ENCODE assay signal across 8 cellular contexts in the genomic region with DNA sequence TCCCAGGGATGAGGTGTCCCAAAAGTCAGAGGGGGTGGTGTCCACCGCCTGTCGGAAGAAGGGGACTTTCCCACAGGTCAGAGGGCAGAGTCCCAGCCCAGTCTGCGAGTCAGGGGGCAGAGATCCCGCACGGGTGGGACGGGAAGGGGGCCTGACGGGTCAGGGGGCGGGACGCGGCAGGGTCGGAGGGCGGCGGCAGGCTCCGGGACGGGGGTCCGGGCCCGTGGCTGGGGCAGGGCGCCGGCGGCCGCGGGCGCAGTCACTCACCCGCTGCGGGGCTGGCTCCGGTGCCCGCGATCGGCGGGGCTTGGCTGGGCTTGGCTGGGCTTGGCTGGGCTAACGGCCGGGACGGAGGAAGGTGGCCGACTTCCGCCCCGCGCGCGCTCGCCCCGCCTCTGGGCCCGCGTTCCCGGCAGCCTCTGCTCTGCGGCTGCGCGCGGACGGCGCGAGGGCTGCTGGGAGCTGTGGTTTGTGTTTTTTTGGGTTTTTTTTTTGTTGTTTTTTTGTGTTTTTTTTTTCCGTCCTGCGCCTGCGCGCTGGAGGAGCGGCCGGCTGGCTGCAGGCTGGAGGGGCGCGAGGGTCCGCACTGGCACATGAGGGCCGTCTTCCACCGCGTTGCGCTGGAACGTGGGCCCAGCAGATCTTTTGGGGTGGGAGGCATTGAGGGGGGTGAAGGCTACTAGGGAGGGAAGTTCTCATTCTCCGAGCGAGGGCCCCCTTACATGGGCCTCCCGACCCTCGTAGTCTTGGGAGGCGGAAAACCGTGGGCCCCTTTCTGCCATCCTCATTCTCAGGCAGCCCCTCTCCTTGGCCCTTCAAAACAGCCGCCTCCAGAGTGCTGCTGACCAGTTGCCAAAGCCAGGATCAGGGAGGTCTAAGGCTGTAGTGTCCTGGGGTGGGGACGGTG. TPM values are rescaled to one million over a fixed set of nuclear protein-coding genes. Genes with fewer than 3 reads are reported as not detected.
DNase-seq lines count a peak whose midpoint lies in the region; ATAC-seq and TF ChIP-seq lines count a peak whose summit lies in the region.

TSS of gene CANT1 (minus strand) at position 368 of the 907 bp plus-strand sequence. CDS start 12,142 bp downstream, outside the sequence.

- H3K9ac ChIP-seq in mesenchymal stem cell (ENCODE audit: low read length): peak within 1 kb of the TSS; percentile 98

- H3K23ac ChIP-seq in mesenchymal stem cell (ENCODE audit: low read length in 2 of 2): no peak within 1 kb of the TSS

- CTCF ChIA-PET in BJ (lab: Yijun Ruan, JAX): interaction anchor here (0.9 to 1.2 kb wide), 3 partner anchors 9 to 73 kb away, joined by 3 to 6 read pairs (median 5); no protein-coding TSS in a partner anchor

- peak within 1 kb of the TSS; percentile 98 to 99 for H3K27ac Mint-ChIP-seq in effector memory CD8-positive, alpha-beta T cell

- peak within 1 kb of the TSS; percentile 95 for H4K91ac ChIP-seq in mesenchymal stem cell (ENCODE audit: low read length)

- H3K36me3 ChIP-seq in BJ (ENCODE audit: control insufficient read depth, insufficient read depth, low read length) (peaks cover 6% of the 10 kb centered on the region; the same call in 1 of the 2 replicates), mesenchymal stem cell (ENCODE audit: control insufficient read depth in 1 of 2, insufficient read depth in 2 of 2, low read depth in 1 of 2, low read length in 2 of 2) (peaks cover 17 to 18% of the 10 kb centered on the region in 2 experiments)

- H2AFZ ChIP-seq in mesenchymal stem cell (ENCODE audit: low read depth, low read length): peak within 1 kb of the TSS; percentile 68

- H2BK5ac ChIP-seq in mesenchymal stem cell (ENCODE audit: low read depth, low read length, poor library complexity, severe bottlenecking): peak within 1 kb of the TSS; percentile 59

- H2BK12ac ChIP-seq in mesenchymal stem cell (ENCODE audit: low read length in 2 of 2): peak within 1 kb of the TSS in 1 of 2 experiments; percentile 34

- POLR2A ChIA-PET in BJ (lab: Charles Lee): interaction anchor here (0.6 kb wide), 3 partner anchors 11 to 88 kb away, joined by 3 to 13 read pairs (median 4); no protein-coding TSS in a partner anchor

- no peaks in the 10 kb centered on the region for H3K27me3 ChIP-seq in BJ (ENCODE audit: control insufficient read depth, insufficient read depth, low read length)
- no peaks in the 10 kb centered on the region for H3K27me3 ChIP-seq in mesenchymal stem cell (ENCODE audit: control insufficient read depth in 1 of 2, insufficient read depth in 1 of 2, low read length in 2 of 2)

- H3K4me1 ChIP-seq in mesenchymal stem cell (ENCODE audit: control insufficient read depth, insufficient read depth, low read depth, low read length): peaks cover 34% of the 10 kb centered on the region

- H3K4me1 Mint-ChIP-seq in effector memory CD8-positive, alpha-beta T cell (ENCODE audit: low read depth in 2 of 2): peaks cover 36 to 41% of the 10 kb centered on the region in 2 donors

- peak within 1 kb of the TSS; percentile 19 to 76 for H3K14ac ChIP-seq in mesenchymal stem cell (ENCODE audit: low read length in 2 of 2)

- H3K27me3 Mint-ChIP-seq in effector memory CD8-positive, alpha-beta T cell: peaks cover 8 to 12% of the 10 kb centered on the region in 2 donors

- H3K4me3 ChIP-seq in BJ (ENCODE audit: low read depth, low read length) (peak within 1 kb of the TSS; percentile 87), mesenchymal stem cell (ENCODE audit: insufficient read depth in 1 of 2, low read depth in 1 of 2, low read length in 2 of 2) (peak within 1 kb of the TSS; percentile 84 to 99)

- H3K79me1 ChIP-seq in mesenchymal stem cell (replicated peaks; ENCODE audit: low read length, poor library complexity, severe bottlenecking): peaks cover 2% of the 10 kb centered on the region

- peak within 1 kb of the TSS; percentile 44 for H2BK15ac ChIP-seq in mesenchymal stem cell (ENCODE audit: low read depth, poor library complexity, severe bottlenecking)

- H4K8ac ChIP-seq in mesenchymal stem cell (ENCODE audit: low read length): peak within 1 kb of the TSS; percentile 99

- DNase-seq in BJ (ENCODE audit: low read depth) (peak; percentile 33), NCI-H774 (lab: John Stamatoyannopoulos, UW) (peak; percentile 89), mesenchymal stem cell (peak; percentile 84)
- DNase-seq in activated CD8-positive, alpha-beta memory T cell treated with anti-CD3 and anti-CD28 coated beads for 24 hours: peak; percentile 90
- peak; percentile 75 to 84 (median 80) for DNase-seq in effector memory CD8-positive, alpha-beta T cell
- DNase-seq in stimulated activated CD8-positive, alpha-beta memory T cell treated with anti-CD3 and anti-CD28 coated beads, Interleukin-12 subunit alpha, Interleukin-12 subunit beta, amount 100 ng/mL, for 4 hours (ENCODE audit: low read depth): peak; percentile 79

- no peak within 1 kb of the TSS for H3K27ac ChIP-seq in mesenchymal stem cell (ENCODE audit: low read length, poor library complexity, severe bottlenecking)

- peaks cover 27% of the 10 kb centered on the region for H3K36me3 Mint-ChIP-seq in effector memory CD8-positive, alpha-beta T cell (ENCODE audit: insufficient read depth)

- peak; percentile 92 for ATAC-seq in GM19035 (IDR thresholded peaks at IDR 0.05; ENCODE audit: unreplicated experiment)
- peak; percentile 89 for ATAC-seq in HG03354 (IDR thresholded peaks at IDR 0.05; ENCODE audit: poor library complexity, severe bottlenecking, unreplicated experiment)
- ATAC-seq in effector memory CD8-positive, alpha-beta T cell (replicated peaks): peak; percentile 94

- H2BK120ac ChIP-seq in mesenchymal stem cell (ENCODE audit: low read depth, low read length): peak within 1 kb of the TSS; percentile 93

- H3K18ac ChIP-seq in mesenchymal stem cell (ENCODE audit: low read depth in 1 of 2, low read length in 2 of 2): peak within 1 kb of the TSS; percentile 80 to 90

- 4% methylated on average over 29 of the region's 73 CpGs for WGBS in mesenchymal stem cell

- no peaks in the 10 kb centered on the region for H3K9me3 Mint-ChIP-seq in effector memory CD8-positive, alpha-beta T cell

- H3K4me2 ChIP-seq in mesenchymal stem cell (ENCODE audit: low read length, poor library complexity, severe bottlenecking): peak within 1 kb of the TSS; percentile 78

- peak within 1 kb of the TSS; percentile 75 for H2AK5ac ChIP-seq in mesenchymal stem cell (ENCODE audit: low read length, severe bottlenecking)

- no peak for TF ChIP-seq CTCF in BJ (IDR thresholded peaks at IDR 0.05; ENCODE audit: insufficient read depth, low read depth, low read length)

- H3K4ac ChIP-seq in mesenchymal stem cell (ENCODE audit: low read depth in 1 of 2, low read length in 2 of 2): peak within 1 kb of the TSS; percentile 80 to 82

- H3K9me3 ChIP-seq in mesenchymal stem cell (ENCODE audit: control insufficient read depth, low read length): peaks cover 6% of the 10 kb centered on the region

- peak within 1 kb of the TSS; percentile 89 to 96 for H3K4me3 Mint-ChIP-seq in effector memory CD8-positive, alpha-beta T cell

RNA-seq across cellular contexts. Expression of gene CANT1, which starts in this region (rescaled TPM):
- 58.7 and 83.5 TPM in 2 replicates for polyA plus RNA-seq in BJ (2011; rRNA removed)
- polyA minus RNA-seq in BJ (2011; rRNA and poly(A)+ RNA removed): 31.8 and 40.0 TPM in 2 replicates
- polyA plus RNA-seq in mesenchymal stem cell (2013, experiment 1 of 2): 37.8 TPM
- polyA plus RNA-seq in mesenchymal stem cell (2013, experiment 2 of 2): 38.3 TPM

Comparison
In these comparisons a context has a peak if more than half of its experiments do, and no peak if none do; other contexts are left out.
1. DNase-seq: peak in every context shown above with its lines; median percentile 90 in activated CD8-positive, alpha-beta memory T cell treated with anti-CD3 and anti-CD28 coated beads for 24 hours; 89 in NCI-H774; 84 in mesenchymal stem cell; 80 in effector memory CD8-positive, alpha-beta T cell; 79 in stimulated activated CD8-positive, alpha-beta memory T cell treated with anti-CD3 and anti-CD28 coated beads, Interleukin-12 subunit alpha, Interleukin-12 subunit beta, amount 100 ng/mL, for 4 hours; 33 in BJ.